Comparison of ENCODE assay signal across 14 cellular contexts in the genomic region with DNA sequence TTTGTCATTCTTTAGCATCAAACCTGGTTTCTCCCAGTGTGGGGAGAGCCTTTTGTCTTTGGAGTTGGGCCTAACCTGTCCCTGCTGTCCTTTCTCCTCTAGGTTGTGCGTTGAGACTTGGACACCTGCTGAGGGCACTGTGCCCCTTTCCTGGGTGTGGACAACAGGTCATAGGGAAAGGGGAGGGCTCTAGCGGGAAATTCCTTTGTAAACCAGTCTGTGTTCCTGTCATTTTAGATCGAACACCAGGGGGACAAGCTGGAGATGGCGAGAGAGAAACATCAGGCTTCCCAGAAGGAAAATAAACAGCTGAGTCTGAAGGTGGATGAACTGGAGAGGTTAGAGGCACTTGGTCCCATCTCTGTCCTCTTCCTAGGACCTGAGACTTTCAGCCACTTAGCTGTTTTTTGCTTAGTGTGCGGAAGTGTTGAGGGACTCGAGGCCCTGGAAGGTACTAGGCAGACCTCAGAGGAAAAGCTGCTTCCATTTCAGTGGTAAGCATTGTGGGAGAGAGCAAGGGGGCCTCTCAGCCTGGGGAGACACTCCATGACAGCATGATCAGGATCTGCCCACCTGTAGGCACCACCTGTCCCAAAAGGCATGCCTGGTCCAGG. TPM values are rescaled to one million over a fixed set of nuclear protein-coding genes. Genes with fewer than 3 reads are reported as not detected.
DNase-seq lines count a peak whose midpoint lies in the region; ATAC-seq and TF ChIP-seq lines count a peak whose summit lies in the region.
"Had no signal": no experiment of that assay in that cellular context is flagged by ENCODE, and none has a peak within 500 bp of the region (broad histone marks: within the 10 kb centered on the region; RNA-seq: fewer than 3 reads in every experiment).

No MANE protein-coding gene starts in this region.

- TF ChIP-seq POLR2A in GM18505 (IDR thresholded peaks at IDR 0.05; ENCODE audit: borderline replicate concordance, extremely low read depth, insufficient read depth, insufficient read length), result no peak

- H3K9me3 ChIP-seq in T-helper 17 cell (ENCODE audit: control insufficient read depth, low read length, poor library complexity, severe bottlenecking), result no peaks in the 10 kb centered on the region
- H3K9me3 ChIP-seq: gastrocnemius medialis, SJCRH30 had no signal

- H3K9me3 Mint-ChIP-seq in activated naive CD4-positive, alpha-beta T cell treated with anti-CD3 and anti-CD28 coated beads, Interleukin-2, amount 50 U/mL, for 72 hours, result no peaks in the 10 kb centered on the region
- H3K9me3 Mint-ChIP-seq in stimulated activated effector memory CD8-positive, alpha-beta T cell treated with anti-CD3 and anti-CD28 coated beads, Interleukin-12 subunit alpha, Interleukin-12 subunit beta, amount 100 ng/mL, for 72 hours, result no peaks in the 10 kb centered on the region
- H3K9me3 Mint-ChIP-seq: memory B cell had no signal

- no peaks in the 10 kb centered on the region for H3K27me3 Mint-ChIP-seq in T-helper 17 cell
- H3K27me3 Mint-ChIP-seq: activated naive CD8-positive, alpha-beta T cell; memory B cell had no signal

- no peak for ATAC-seq in activated naive CD4-positive, alpha-beta T cell treated with anti-CD3 and anti-CD28 coated beads, Interleukin-2, amount 50 U/mL, for 72 hours
- ATAC-seq in T-helper 17 cell (no peak), GM18505 (IDR thresholded peaks at IDR 0.05; ENCODE audit: unreplicated experiment) (no peak)
- ATAC-seq in stimulated activated effector memory CD8-positive, alpha-beta T cell treated with anti-CD3 and anti-CD28 coated beads, Interleukin-12 subunit alpha, Interleukin-12 subunit beta, amount 100 ng/mL, for 72 hours, result no peak
- ATAC-seq: gastrocnemius medialis had no signal

- no peak overlapping the region for H3K4me3 Mint-ChIP-seq in T-helper 17 cell
- no peak overlapping the region for H3K4me3 Mint-ChIP-seq in stimulated activated effector memory CD8-positive, alpha-beta T cell treated with anti-CD3 and anti-CD28 coated beads, Interleukin-12 subunit alpha, Interleukin-12 subunit beta, amount 100 ng/mL, for 72 hours
- H3K4me3 Mint-ChIP-seq: activated naive CD8-positive, alpha-beta T cell; memory B cell had no signal

- H3K4me1 Mint-ChIP-seq in T-helper 17 cell, result peaks cover 2% of the 10 kb centered on the region
- no peaks in the 10 kb centered on the region for H3K4me1 Mint-ChIP-seq in stimulated activated effector memory CD8-positive, alpha-beta T cell treated with anti-CD3 and anti-CD28 coated beads, Interleukin-12 subunit alpha, Interleukin-12 subunit beta, amount 100 ng/mL, for 72 hours
- H3K4me1 Mint-ChIP-seq: memory B cell had no signal

- peaks cover 8 to 9% of the 10 kb centered on the region in 2 donors for H3K36me3 Mint-ChIP-seq in activated naive CD4-positive, alpha-beta T cell treated with anti-CD3 and anti-CD28 coated beads, Interleukin-2, amount 50 U/mL, for 72 hours
- H3K36me3 Mint-ChIP-seq in T-helper 17 cell (ENCODE audit: low read depth), result peaks cover 8% of the 10 kb centered on the region
- H3K36me3 Mint-ChIP-seq in stimulated activated effector memory CD8-positive, alpha-beta T cell treated with anti-CD3 and anti-CD28 coated beads, Interleukin-12 subunit alpha, Interleukin-12 subunit beta, amount 100 ng/mL, for 72 hours, result peaks cover 84% of the 10 kb centered on the region

- DNase-seq in activated naive CD4-positive, alpha-beta T cell treated with anti-CD3 and anti-CD28 coated beads, Interleukin-2, amount 50 U/mL, for 72 hours (ENCODE audit: low spot score in 2 of 2), result no peak
- DNase-seq in activated naive CD4-positive, alpha-beta T cell treated with Interleukin-2 at 50 U/mL for 16 hours, result no peak
- DNase-seq in T-helper 17 cell (no peak), islet precursor cell (peak; percentile 68), SIG-M5 (lab: John Stamatoyannopoulos, UW) (no peak), middle frontal gyrus (ENCODE audit: extremely low spot score, low spot score) (no peak)
- no peak for DNase-seq in stimulated activated effector memory CD8-positive, alpha-beta T cell treated with anti-CD3 and anti-CD28 coated beads, Interleukin-12 subunit alpha, Interleukin-12 subunit beta, amount 100 ng/mL, for 72 hours (ENCODE audit: low spot score in 2 of 2)
- DNase-seq: DMS153, gastrocnemius medialis, NCI-H1436 treated with DMSO at 0.1 percent for 48 hours, SJCRH30 had no signal

- peak overlapping the region; percentile 54 to 77 for H3K27ac Mint-ChIP-seq in activated naive CD4-positive, alpha-beta T cell treated with anti-CD3 and anti-CD28 coated beads, Interleukin-2, amount 50 U/mL, for 72 hours
- peak overlapping the region; percentile 27 for H3K27ac Mint-ChIP-seq in T-helper 17 cell
- H3K27ac Mint-ChIP-seq in stimulated activated effector memory CD8-positive, alpha-beta T cell treated with anti-CD3 and anti-CD28 coated beads, Interleukin-12 subunit alpha, Interleukin-12 subunit beta, amount 100 ng/mL, for 72 hours, result peak overlapping the region; percentile 76
- H3K27ac Mint-ChIP-seq: activated naive CD8-positive, alpha-beta T cell; memory B cell had no signal

RNA-seq across cellular contexts. Expression of a gene that starts 8.6 kb away (rescaled TPM):
- 10 to 100 TPM; 51.4 to 57.0 TPM for total RNA-seq in activated naive CD4-positive, alpha-beta T cell treated with anti-CD3 and anti-CD28 coated beads, Interleukin-2, amount 50 U/mL, for 72 hours
- 10 to 100 TPM; 14.4 to 16.2 TPM for total RNA-seq in T-helper 17 cell

RNA-seq across cellular contexts. Expression of a gene that starts 40.1 kb away (rescaled TPM):
- 10 to 100 TPM; 67.9 to 70.7 TPM for total RNA-seq in activated naive CD4-positive, alpha-beta T cell treated with anti-CD3 and anti-CD28 coated beads, Interleukin-2, amount 50 U/mL, for 72 hours
- total RNA-seq in T-helper 17 cell, result 10 to 100 TPM; 26.2 to 29.1 TPM

RNA-seq across cellular contexts. Expression of a gene that starts 56.5 kb away (rescaled TPM):
- 100 to 1,000 TPM; 242 to 278 TPM for total RNA-seq in activated naive CD4-positive, alpha-beta T cell treated with anti-CD3 and anti-CD28 coated beads, Interleukin-2, amount 50 U/mL, for 72 hours
- 100 to 1,000 TPM; 734 to 740 TPM for total RNA-seq in T-helper 17 cell
